Comparison of ENCODE assay signal across 8 cellular contexts in the genomic region with DNA sequence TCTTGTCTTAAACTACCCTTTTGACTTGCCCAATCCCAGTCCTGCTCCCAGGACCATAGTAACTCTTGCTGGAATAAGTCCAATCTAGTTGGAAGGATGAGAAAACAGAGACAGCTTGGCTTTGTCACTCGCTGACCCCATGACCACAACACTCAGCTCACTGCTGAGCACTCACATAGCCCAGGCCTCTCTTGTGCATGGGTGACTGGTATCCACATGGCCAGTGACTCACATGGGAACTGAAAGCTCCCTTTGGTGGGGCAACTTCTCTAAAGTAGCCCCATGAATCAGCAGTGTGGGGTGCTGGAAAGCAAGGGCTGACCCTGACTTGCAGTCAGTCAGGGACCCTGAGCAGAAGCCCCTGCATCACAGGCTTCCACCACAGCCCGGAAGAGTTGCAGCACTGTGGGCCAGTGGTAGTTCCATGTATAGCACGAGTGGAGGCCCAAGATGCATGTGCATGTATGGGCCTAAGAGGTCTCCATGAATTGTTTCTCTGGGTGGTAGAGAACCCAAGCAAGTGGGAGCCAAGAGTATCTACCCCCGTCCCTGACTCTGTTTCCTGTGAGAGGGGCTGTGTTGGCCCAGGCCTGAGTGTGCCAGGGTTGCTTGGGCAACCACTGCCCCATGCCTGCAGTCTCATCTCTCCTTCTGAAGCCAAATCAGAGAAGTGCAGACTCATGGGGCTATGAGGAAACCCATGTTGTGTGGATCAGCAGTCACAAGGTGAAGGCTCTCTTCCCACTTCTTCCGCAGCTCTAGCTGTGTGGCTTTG.
DNase-seq lines count a peak whose midpoint lies in the region; ATAC-seq, FAIRE-seq and TF ChIP-seq lines count a peak whose summit lies in the region.

No MANE protein-coding gene starts in this region.

- no peaks in the 10 kb centered on the region for H3K9me3 Mint-ChIP-seq in natural killer cell

- no peaks in the 10 kb centered on the region for H3K4me1 ChIP-seq in small intestine (ENCODE audit: control insufficient read depth in 2 of 2, insufficient read depth in 1 of 2, low read depth in 1 of 2, low read length in 1 of 2)

- H3K4me3 ChIP-seq in NB4 (ENCODE audit: low read depth, low read length) (no peak overlapping the region), coronary artery (no peak overlapping the region), small intestine (ENCODE audit: low read depth in 1 of 2, low read length in 2 of 2) (no peak overlapping the region)

- DNase-seq in CD1c-positive myeloid dendritic cell (ENCODE audit: extremely low spot score) (peak; percentile 97), NB4 (ENCODE audit: low read depth) (peak; percentile 97), coronary artery (ENCODE audit: low spot score) (peak; percentile 84), natural killer cell (no peak), small intestine (no peak), D341Med (ENCODE audit: low spot score) (no peak), NCI-H526 treated with DMSO at 0.1 percent for 48 hours (lab: John Stamatoyannopoulos, UW) (no peak)

- H3K36me3 Mint-ChIP-seq in natural killer cell = no peaks in the 10 kb centered on the region

- H3K36me3 ChIP-seq in small intestine (ENCODE audit: control insufficient read depth in 2 of 2, insufficient read depth in 2 of 2, low read length in 2 of 2) = no peaks in the 10 kb centered on the region

- H3K27ac Mint-ChIP-seq in natural killer cell = peak overlapping the region in 1 of 2 donors; percentile 69

- TF ChIP-seq POLR2A in NB4 (IDR thresholded peaks at IDR 0.05; ENCODE audit: extremely low read depth, insufficient read length) = no peak

- ATAC-seq in GM21390 (IDR thresholded peaks at IDR 0.05; ENCODE audit: unreplicated experiment) (peak; percentile 45), natural killer cell (peak; percentile 35 to 89 (median 48))

- no peak for FAIRE-seq in small intestine (lab: Jason Lieb, UNC)

- H3K4me3 Mint-ChIP-seq in natural killer cell = no peak overlapping the region

- H3K9me3 ChIP-seq in small intestine (ENCODE audit: control insufficient read depth, low read depth) = no peaks in the 10 kb centered on the region

- H3K27ac ChIP-seq in coronary artery (peak overlapping the region in 1 of 2 donors; percentile 76), small intestine (ENCODE audit: low read depth in 1 of 2, low read length in 1 of 2) (peak overlapping the region in 1 of 2 donors; percentile 51)

- intact Hi-C loops in natural killer cell (cut with micrococcal nuclease) = loop anchor here (5.0 kb wide), 1 partner anchor 288 kb away; no protein-coding TSS in a partner anchor

- 76 to 91% (median 78%) methylated on average over 5 of the region's 5 CpGs for WGBS in small intestine, 3 donors

- H3K4me1 Mint-ChIP-seq in natural killer cell = peaks cover 31 to 37% of the 10 kb centered on the region in 2 donors

- peaks cover 0 to 2% of the 10 kb centered on the region in 2 donors for H3K27me3 Mint-ChIP-seq in natural killer cell (ENCODE audit: low read depth in 2 of 2)

- TF ChIP-seq CTCF in NB4 (IDR thresholded peaks at IDR 0.05; ENCODE audit: low read depth, low read length) (no peak), coronary artery (IDR thresholded peaks at IDR 0.05) (no peak), natural killer cell (IDR thresholded peaks at IDR 0.05) (no peak)

- no peaks in the 10 kb centered on the region for H3K27me3 ChIP-seq in small intestine (ENCODE audit: control insufficient read depth in 2 of 2, insufficient read depth in 2 of 2, low read length in 2 of 2)

Comparison
In these comparisons a context has a peak if more than half of its experiments do, and no peak if none do; other contexts are left out.
1. DNase-seq: peak in CD1c-positive myeloid dendritic cell (single experiment), NB4 (single experiment) and coronary artery (single experiment); none in natural killer cell (single experiment), small intestine (single experiment), D341Med (single experiment) and NCI-H526 treated with DMSO at 0.1 percent for 48 hours (single experiment).